In genomic region chr9:133146746-133147411, GRCh38 we compare ENCODE assay signal across 8 cellular contexts. TPM values are rescaled to one million over a fixed set of nuclear protein-coding genes. Genes with fewer than 3 reads are reported as not detected.
DNase-seq lines count a peak whose midpoint lies in the region; ATAC-seq and TF ChIP-seq lines count a peak whose summit lies in the region.

No MANE protein-coding gene starts in this region.

- H3K79me2 ChIP-seq in KMS-11 (ENCODE audit: insufficient read depth, low read depth): peaks cover 37% of the 10 kb centered on the region

- H3K9me3 Mint-ChIP-seq in MCF 10A (ENCODE audit: unreplicated experiment) (no peaks in the 10 kb centered on the region), nephron (no peaks in the 10 kb centered on the region)

- intact Hi-C loops in MCF 10A (cut with micrococcal nuclease): loop anchor here (1.0 to 5.0 kb wide), 3 partner anchors 44 to 170 kb away; partner anchors contain the start of genes GFI1B and GTF3C5

- H3K4me1 Mint-ChIP-seq in MCF 10A (ENCODE audit: insufficient read depth, unreplicated experiment) (peaks cover 24% of the 10 kb centered on the region), nephron (peaks cover 35% of the 10 kb centered on the region)

- H2AFZ ChIP-seq in KMS-11 (ENCODE audit: low read depth): no peak overlapping the region

- DNase-seq in BE2C (no peak), MCF 10A (ENCODE audit: unreplicated experiment) (no peak), NCI-H146 (lab: John Stamatoyannopoulos, UW) (no peak), GM10266 (ENCODE audit: extremely low spot score) (no peak), NCI-H82 (lab: John Stamatoyannopoulos, UW) (no peak)

- H3K27me3 Mint-ChIP-seq in MCF 10A (ENCODE audit: insufficient read depth, unreplicated experiment) (no peaks in the 10 kb centered on the region), nephron (ENCODE audit: low read depth) (peaks cover 10% of the 10 kb centered on the region)

- H3K27ac Mint-ChIP-seq in MCF 10A (ENCODE audit: low read depth, unreplicated experiment) (peak overlapping the region; percentile 96), nephron (no peak overlapping the region)

- H3K9ac ChIP-seq in KMS-11: peak overlapping the region; percentile 79; the same call in 1 of the 2 replicates

- no peaks in the 10 kb centered on the region for H3K36me3 Mint-ChIP-seq in MCF 10A (ENCODE audit: insufficient read depth, unreplicated experiment)
- no peaks in the 10 kb centered on the region for H3K36me3 Mint-ChIP-seq in nephron (ENCODE audit: low read depth)

- H3K36me3 ChIP-seq in BE2C (no peaks in the 10 kb centered on the region), KMS-11 (ENCODE audit: insufficient read depth) (no peaks in the 10 kb centered on the region)

- POLR2A ChIA-PET in MCF 10A (lab: Yijun Ruan, JAX): interaction anchor here (0.9 to 5.0 kb wide), 6 partner anchors 12 to 116 kb away, joined by 3 to 53 read pairs (median 11); partner anchors contain the start of genes GTF3C5 and RALGDS

- CTCF ChIA-PET in MCF 10A (lab: Yijun Ruan, JAX): interaction anchor here (0.5 to 8.8 kb wide), 34 partner anchors 8 to 264 kb away, joined by 3 to 183 read pairs (median 4); partner anchors contain the start of gene GTF3C5

- no TSS peak for BruUV-seq in MCF 10A (replicated peaks; lab: Mats Ljungman, UMichigan)

- no peak for ATAC-seq in GM21528 (IDR thresholded peaks at IDR 0.05; ENCODE audit: low FRiP score, unreplicated experiment)

- H3K4me3 Mint-ChIP-seq in MCF 10A (ENCODE audit: unreplicated experiment) (peak overlapping the region; percentile 83), nephron (peak overlapping the region; percentile 39 to 95 (median 90))

- no peak for TF ChIP-seq CTCF in BE2C (IDR thresholded peaks at IDR 0.05; ENCODE audit: low read depth, low read length)
- no peak for TF ChIP-seq CTCF in KMS-11 (conservative IDR thresholded peaks at IDR 0.05; ENCODE audit: low read depth, low read length)
- no peak for TF ChIP-seq CTCF in MCF 10A (IDR thresholded peaks at IDR 0.05; ENCODE audit: unreplicated experiment)
- TF ChIP-seq CTCF in nephron (IDR thresholded peaks at IDR 0.05; ENCODE audit: unreplicated experiment in 3 of 3): no peak
- TF ChIP-seq CTCF in GM10266 (IDR thresholded peaks at IDR 0.05; ENCODE audit: control insufficient read depth, insufficient read depth, low read depth, missing control alignments): no peak

- peak overlapping the region; percentile 69; the same call in 1 of the 2 replicates for H3K4me3 ChIP-seq in BE2C (ENCODE audit: low read depth, low read length)
- no peak overlapping the region for H3K4me3 ChIP-seq in KMS-11 (IDR thresholded peaks at IDR 0.05; ENCODE audit: insufficient read depth, low read depth, low read length)

- peak overlapping the region; percentile 91; the same call in 1 of the 2 replicates for H3K27ac ChIP-seq in KMS-11

- H3K27me3 ChIP-seq in BE2C (no peaks in the 10 kb centered on the region), KMS-11 (ENCODE audit: insufficient read depth, low read depth) (no peaks in the 10 kb centered on the region)

- H4K20me1 ChIP-seq in KMS-11 (ENCODE audit: insufficient read depth): no peaks in the 10 kb centered on the region

- no peaks in the 10 kb centered on the region for H3K9me3 ChIP-seq in BE2C

- H3K4me1 ChIP-seq in BE2C (peaks cover 27% of the 10 kb centered on the region), KMS-11 (ENCODE audit: low read depth, poor library complexity, severe bottlenecking) (peaks cover 39% of the 10 kb centered on the region)

- H3K4me2 ChIP-seq in KMS-11: peak overlapping the region; percentile 90

RNA-seq across cellular contexts. Expression of gene GBGT1, which starts 16.8 kb away (rescaled TPM):
- 7.4 TPM for polyA plus RNA-seq in BE2C (2012; ENCODE audit: insufficient read depth, insufficient read length, low read depth)
- total RNA-seq in MCF 10A (2022): not detected in 2 replicates

RNA-seq across cellular contexts. Expression of gene RALGDS, which starts 25.8 kb away (rescaled TPM):
- 327 TPM for polyA plus RNA-seq in BE2C (2012; ENCODE audit: insufficient read depth, insufficient read length, low read depth)
- total RNA-seq in MCF 10A (2022): 14.2 and 15.4 TPM in 2 replicates
